ENCODE assay signal across 30 cellular contexts in genomic region chr14:99422220-99423010, GRCh38. TPM values are rescaled to one million over a fixed set of nuclear protein-coding genes. Genes with fewer than 3 reads are reported as not detected.
DNase-seq lines count a peak whose midpoint lies in the region; ATAC-seq and TF ChIP-seq lines count a peak whose summit lies in the region.
"Had no signal": no experiment of that assay in that cellular context is flagged by ENCODE, and none has a peak within 500 bp of the region (broad histone marks: within the 10 kb centered on the region; RNA-seq: fewer than 3 reads in every experiment).

No MANE protein-coding gene starts in this region.

- peak overlapping the region in 6 of 8 donors; percentile 6 to 63 (median 26) for H3K27ac Mint-ChIP-seq in CD8-positive, alpha-beta memory T cell
- H3K27ac Mint-ChIP-seq: activated naive CD8-positive, alpha-beta T cell; mesothelial cell of epicardium; nephron; T-cell had no signal

- in situ Hi-C loops in ACHN (cut with HindIII; ENCODE audit: low pct_ligation_motif_present, low pct_unique_long_range_greater_than_20kb, low sequenced_read_pairs), result no loop called here

- H3K9me3 ChIP-seq in CD8-positive, alpha-beta memory T cell (ENCODE audit: low read length), result no peaks in the 10 kb centered on the region
- H3K9me3 ChIP-seq in HUES48 (ENCODE audit: control insufficient read depth, insufficient read depth, low read length), result no peaks in the 10 kb centered on the region
- H3K9me3 ChIP-seq in duodenal mucosa (ENCODE audit: control insufficient read depth in 1 of 2, low read length in 2 of 2), result no peaks in the 10 kb centered on the region
- H3K9me3 ChIP-seq in mucosa of descending colon, result no peaks in the 10 kb centered on the region
- H3K9me3 ChIP-seq: ascending aorta, BLaER1, gastroesophageal sphincter, left lung, SJCRH30, upper lobe of left lung had no signal

- no peak for TF ChIP-seq CTCF in mucosa of descending colon (IDR thresholded peaks at IDR 0.05)

- intact Hi-C loops in mucosa of descending colon (cut with DNase I, micrococcal nuclease), result no loop called here

- POLR2A ChIA-PET in CD8-positive, alpha-beta memory T cell (lab: Charles Lee), result interaction anchor here (0.6 kb wide), 1 partner anchor 1105 kb away, joined by 6 read pairs; no protein-coding TSS in a partner anchor

- H3K4me1 ChIP-seq in CD8-positive, alpha-beta memory T cell (ENCODE audit: insufficient read depth, low read length), result no peaks in the 10 kb centered on the region
- peaks cover 42% of the 10 kb centered on the region for H3K4me1 ChIP-seq in HUES48 (ENCODE audit: control insufficient read depth, insufficient read depth, low read length)
- peaks cover 51 to 60% of the 10 kb centered on the region in 2 donors for H3K4me1 ChIP-seq in duodenal mucosa (ENCODE audit: control insufficient read depth in 1 of 2, insufficient read depth in 2 of 2, low read length in 2 of 2)
- peaks cover 19% of the 10 kb centered on the region for H3K4me1 ChIP-seq in mucosa of descending colon (ENCODE audit: low read depth)
- H3K4me1 ChIP-seq: ascending aorta, gastroesophageal sphincter had no signal

- no peaks in the 10 kb centered on the region for H3K27me3 ChIP-seq in CD8-positive, alpha-beta memory T cell (ENCODE audit: insufficient read depth, low read length, poor library complexity, severe bottlenecking)
- H3K27me3 ChIP-seq in HUES48 (ENCODE audit: control insufficient read depth, insufficient read depth, low read length) (no peaks in the 10 kb centered on the region), duodenal mucosa (ENCODE audit: control insufficient read depth in 1 of 2, insufficient read depth in 2 of 2, low read length in 2 of 2) (no peaks in the 10 kb centered on the region)
- H3K27me3 ChIP-seq: ascending aorta, BLaER1, gastroesophageal sphincter, left lung, SJCRH30, upper lobe of left lung had no signal

- peak; percentile 93 for ATAC-seq in mucosa of descending colon
- ATAC-seq: gastroesophageal sphincter, left lung, T-cell had no signal

- no peak for DNase-seq in CD8-positive, alpha-beta memory T cell
- DNase-seq in mucosa of descending colon (peak in 2 of 3 donors; percentile 53 to 56), ACHN (no peak), NCI-H524 treated with DMSO at 0.1 percent for 48 hours (lab: John Stamatoyannopoulos, UW) (no peak), substantia nigra (lab: John Stamatoyannopoulos, UW) (no peak)
- no peak for DNase-seq in stimulated activated CD4-positive, alpha-beta T cell treated with anti-CD3 and anti-CD28 coated beads, Interleukin-2, amount 100 ng/mL, for 24 hours
- DNase-seq: activated CD4-positive, alpha-beta T cell treated with anti-CD3 and anti-CD28 coated beads, Interleukin-2, amount 50 U/mL, for 48 hours; activated CD8-positive, alpha-beta memory T cell treated with anti-CD3 and anti-CD28 coated beads, Interleukin-2, amount 50 U/mL, for 48 hours; activated effector memory CD4-positive, alpha-beta T cell treated with Interleukin-2 at 50 U/mL for 16 hours; caudate nucleus; dermis blood vessel endothelial cell; DND-41; hippocampal formation; left lung; NCI-H1092; NCI-H2029; SJCRH30; stimulated activated CD4-positive, alpha-beta T cell treated with anti-CD3 and anti-CD28 coated beads, Interleukin-1b, Interleukin-23, amount 100 ng/mL, for 48 hours; T-cell; upper lobe of left lung had no signal

- H3K36me3 ChIP-seq in CD8-positive, alpha-beta memory T cell (ENCODE audit: insufficient read depth, low read length), result no peaks in the 10 kb centered on the region
- H3K36me3 ChIP-seq in HUES48 (ENCODE audit: control insufficient read depth, insufficient read depth, low read length) (no peaks in the 10 kb centered on the region), duodenal mucosa (ENCODE audit: control insufficient read depth in 1 of 2, insufficient read depth in 2 of 2, low read length in 2 of 2) (peaks cover 0 to 8% of the 10 kb centered on the region in 2 donors), mucosa of descending colon (ENCODE audit: low read depth) (no peaks in the 10 kb centered on the region)
- H3K36me3 ChIP-seq: SJCRH30 had no signal

- peaks cover 6 to 28% (median 21%) of the 10 kb centered on the region in 3 donors for H3K4me1 Mint-ChIP-seq in CD8-positive, alpha-beta memory T cell

- no peak overlapping the region for H3K4me3 ChIP-seq in CD8-positive, alpha-beta memory T cell (ENCODE audit: low read length)
- H3K4me3 ChIP-seq in HUES48 (ENCODE audit: low read depth, low read length), result no peak overlapping the region
- H3K4me3 ChIP-seq in duodenal mucosa (ENCODE audit: low read depth in 1 of 2, low read length in 2 of 2), result peak overlapping the region; percentile 24 to 46
- H3K4me3 ChIP-seq in mucosa of descending colon, result no peak overlapping the region
- H3K4me3 ChIP-seq: ascending aorta, BLaER1, gastroesophageal sphincter, left lung, SJCRH30, smooth muscle cell, upper lobe of left lung had no signal

- H3K27ac ChIP-seq in CD8-positive, alpha-beta memory T cell (ENCODE audit: low read depth, low read length), result no peak overlapping the region
- H3K27ac ChIP-seq in HUES48 (ENCODE audit: low read depth, low read length), result peak overlapping the region; percentile 63
- no peak overlapping the region for H3K27ac ChIP-seq in duodenal mucosa (ENCODE audit: low read depth, low read length)
- no peak overlapping the region for H3K27ac ChIP-seq in substantia nigra (ENCODE audit: low read depth, low read length, poor library complexity, severe bottlenecking)
- H3K27ac ChIP-seq: ascending aorta, BLaER1, gastroesophageal sphincter, HL-60, left lung, SJCRH30, upper lobe of left lung had no signal

- H3K27me3 Mint-ChIP-seq in CD8-positive, alpha-beta memory T cell, result no peaks in the 10 kb centered on the region
- H3K27me3 Mint-ChIP-seq: activated naive CD8-positive, alpha-beta T cell; T-cell had no signal

- H3K36me3 Mint-ChIP-seq in CD8-positive, alpha-beta memory T cell, result peaks cover 3 to 43% (median 5%) of the 10 kb centered on the region in 3 donors
- H3K36me3 Mint-ChIP-seq: activated naive CD8-positive, alpha-beta T cell; mesothelial cell of epicardium had no signal

- CTCF ChIA-PET in CD8-positive, alpha-beta memory T cell (lab: Charles Lee), result no interaction called here

- H3K9me3 Mint-ChIP-seq in CD8-positive, alpha-beta memory T cell, result no peaks in the 10 kb centered on the region
- H3K9me3 Mint-ChIP-seq: mesothelial cell of epicardium, nephron, T-cell had no signal

- H3K9ac ChIP-seq in HUES48 (ENCODE audit: low read depth, low read length) (no peak overlapping the region), duodenal mucosa (ENCODE audit: low read depth in 1 of 2, low read length in 2 of 2) (peak overlapping the region in 1 of 2 donors; percentile 13)
- H3K9ac ChIP-seq: BLaER1 had no signal

- H3K4me3 Mint-ChIP-seq in CD8-positive, alpha-beta memory T cell, result no peak overlapping the region
- H3K4me3 Mint-ChIP-seq: activated naive CD8-positive, alpha-beta T cell; mesothelial cell of epicardium; nephron; T-cell had no signal

RNA-seq across cellular contexts. Expression of gene SETD3, which starts 58.2 kb away (rescaled TPM):
- 10 to 100 TPM; 57.1 to 57.9 TPM for total RNA-seq in CD8-positive, alpha-beta memory T cell
- polyA plus RNA-seq in CD8-positive, alpha-beta memory T cell, result 52.1 TPM
- 100 to 1,000 TPM in 1 of 3 donors, 10 to 100 TPM in 2; 61.6 to 119 (median 61.6) TPM for total RNA-seq in mucosa of descending colon

RNA-seq across cellular contexts. Expression of gene CCNK, which starts 58.8 kb away (rescaled TPM):
- total RNA-seq in CD8-positive, alpha-beta memory T cell, result 100 to 1,000 TPM; 110 to 115 TPM
- polyA plus RNA-seq in CD8-positive, alpha-beta memory T cell, result 16.4 TPM
- 10 to 100 TPM; 47.4 to 68.4 (median 64.5) TPM for total RNA-seq in mucosa of descending colon

Comparison
In these comparisons a context has a peak if more than half of its experiments do, and no peak if none do; other contexts are left out.
1. DNase-seq: peak in mucosa of descending colon (2 of 3); none in CD8-positive, alpha-beta memory T cell (0 of 5), ACHN (single experiment), NCI-H524 treated with DMSO at 0.1 percent for 48 hours (single experiment), stimulated activated CD4-positive, alpha-beta T cell treated with anti-CD3 and anti-CD28 coated beads, Interleukin-2, amount 100 ng/mL, for 24 hours (0 of 2) and substantia nigra (0 of 49).
2. H3K4me3 ChIP-seq: peak in duodenal mucosa (2 of 2); none in CD8-positive, alpha-beta memory T cell (single experiment), HUES48 (single experiment) and mucosa of descending colon (single experiment).